17 cellular contexts compared by ENCODE assay signal in genomic region chr3:57230006-57230405, GRCh38. TPM values are rescaled to one million over a fixed set of nuclear protein-coding genes. Genes with fewer than 3 reads are reported as not detected.
A peak's percentile ranks its signal among the peaks of the same experiment; 100 is the strongest.
DNase-seq lines count a peak whose midpoint lies in the region; ATAC-seq and TF ChIP-seq lines count a peak whose summit lies in the region.
"Had no signal": no experiment of that assay in that cellular context is flagged by ENCODE, and none has a peak within 500 bp of the region (broad histone marks: within the 10 kb centered on the region; RNA-seq: fewer than 3 reads in every experiment).

No MANE protein-coding gene starts in this region.

- no peaks in the 10 kb centered on the region for H3K9me2 ChIP-seq in PC-3 (replicated peaks; ENCODE audit: low read length)

- BruUV-seq in PC-3 (replicated peaks; lab: Mats Ljungman, UMichigan) (no TSS peak), Caco-2 (replicated peaks; lab: Mats Ljungman, UMichigan) (no TSS peak)

- H3K36me3 ChIP-seq in PC-3 (ENCODE audit: low read depth, low read length) (no peaks in the 10 kb centered on the region), smooth muscle cell (ENCODE audit: low read depth) (no peaks in the 10 kb centered on the region), Caco-2 (ENCODE audit: control insufficient read depth, insufficient read depth, low read length) (no peaks in the 10 kb centered on the region), heart left ventricle (no peaks in the 10 kb centered on the region), gastroesophageal sphincter (no peaks in the 10 kb centered on the region)
- H3K36me3 ChIP-seq: prostate gland had no signal

- no peak for ATAC-seq in activated naive CD8-positive, alpha-beta T cell treated with anti-CD3 and anti-CD28 coated beads, Interleukin-2, amount 50 U/mL, for 24 hours
- ATAC-seq in PC-3 (no peak; the same call in 1 of the 2 replicates), heart left ventricle (no peak), gastroesophageal sphincter (no peak)

- H3K27ac Mint-ChIP-seq in activated naive CD8-positive, alpha-beta T cell = no peak overlapping the region
- H3K27ac Mint-ChIP-seq in activated naive CD8-positive, alpha-beta T cell treated with anti-CD3 and anti-CD28 coated beads, Interleukin-2, amount 50 U/mL, for 24 hours = no peak overlapping the region
- H3K27ac Mint-ChIP-seq in Caco-2 (ENCODE audit: unreplicated experiment) = no peak overlapping the region

- intact Hi-C loops in PC-3 (cut with micrococcal nuclease) = loop anchor here (1.0 kb wide), 1 partner anchor 8 kb away; no protein-coding TSS in a partner anchor
- intact Hi-C loops in Caco-2 (cut with micrococcal nuclease; ENCODE audit: unreplicated experiment) = no loop called here
- intact Hi-C loops in heart left ventricle (cut with DNase I) = no loop called here

- CTCF ChIA-PET in PC-3 (lab: Charles Lee) (no interaction called here), Caco-2 (lab: Charles Lee) (no interaction called here)

- H3K36me3 Mint-ChIP-seq in activated naive CD8-positive, alpha-beta T cell = peaks cover 3% of the 10 kb centered on the region
- H3K36me3 Mint-ChIP-seq in activated naive CD8-positive, alpha-beta T cell treated with anti-CD3 and anti-CD28 coated beads, Interleukin-2, amount 50 U/mL, for 24 hours (ENCODE audit: low read depth) = peaks cover 3% of the 10 kb centered on the region
- H3K36me3 Mint-ChIP-seq in Caco-2 (ENCODE audit: insufficient read depth, unreplicated experiment) = no peaks in the 10 kb centered on the region

- H3K9me3 ChIP-seq in PC-3 (ENCODE audit: low read length) = no peaks in the 10 kb centered on the region
- H3K9me3 ChIP-seq in smooth muscle cell (replicated peaks; ENCODE audit: low read depth) = no peaks in the 10 kb centered on the region
- H3K9me3 ChIP-seq in Caco-2 = no peaks in the 10 kb centered on the region
- no peaks in the 10 kb centered on the region for H3K9me3 ChIP-seq in heart left ventricle
- H3K9me3 ChIP-seq in gastroesophageal sphincter = no peaks in the 10 kb centered on the region
- H3K9me3 ChIP-seq: prostate gland had no signal

- no peaks in the 10 kb centered on the region for H3K27me3 Mint-ChIP-seq in activated naive CD8-positive, alpha-beta T cell
- H3K27me3 Mint-ChIP-seq in activated naive CD8-positive, alpha-beta T cell treated with anti-CD3 and anti-CD28 coated beads, Interleukin-2, amount 50 U/mL, for 24 hours = no peaks in the 10 kb centered on the region
- H3K27me3 Mint-ChIP-seq in Caco-2 (ENCODE audit: insufficient read depth, unreplicated experiment) = no peaks in the 10 kb centered on the region
- H3K27me3 Mint-ChIP-seq: activated CD4-positive, alpha-beta T cell treated with anti-CD3 and anti-CD28 coated beads for 36 hours had no signal

- H4K20me1 ChIP-seq in PC-3 (ENCODE audit: low read length) (peaks cover 23% of the 10 kb centered on the region), smooth muscle cell (ENCODE audit: low read depth) (peaks cover 68% of the 10 kb centered on the region)

- peaks cover 35% of the 10 kb centered on the region for H3K4me1 Mint-ChIP-seq in activated naive CD8-positive, alpha-beta T cell (ENCODE audit: low read depth)
- H3K4me1 Mint-ChIP-seq in activated naive CD8-positive, alpha-beta T cell treated with anti-CD3 and anti-CD28 coated beads, Interleukin-2, amount 50 U/mL, for 24 hours = peaks cover 45% of the 10 kb centered on the region
- peaks cover 12% of the 10 kb centered on the region for H3K4me1 Mint-ChIP-seq in Caco-2 (ENCODE audit: low read depth, unreplicated experiment)

- peak overlapping the region; percentile 23 for H3K9ac ChIP-seq in PC-3 (ENCODE audit: low read length)
- no peak overlapping the region for H3K9ac ChIP-seq in smooth muscle cell (ENCODE audit: low read depth)

- DNase-seq in activated naive CD8-positive, alpha-beta T cell treated with anti-CD3 and anti-CD28 coated beads, Interleukin-2, amount 50 U/mL, for 24 hours = no peak
- DNase-seq in PC-3 (peak; percentile 76), epithelial cell of esophagus (ENCODE audit: low read depth) (peak; percentile 62), smooth muscle cell (lab: John Stamatoyannopoulos, UW; ENCODE audit: unreplicated experiment) (no peak), Caco-2 (no peak), heart left ventricle (no peak)
- DNase-seq: activated CD4-positive, alpha-beta T cell treated with anti-CD3 and anti-CD28 coated beads for 36 hours; activated naive CD4-positive, alpha-beta T cell; dorsolateral prefrontal cortex; NCI-H1436 treated with DMSO at 0.1 percent for 48 hours; NCI-H82; SHP77; T-helper 9 cell had no signal

- no peak for TF ChIP-seq EP300 in gastroesophageal sphincter (IDR thresholded peaks at IDR 0.05)

- H3K9me3 Mint-ChIP-seq in activated naive CD8-positive, alpha-beta T cell (ENCODE audit: low read depth) = no peaks in the 10 kb centered on the region
- no peaks in the 10 kb centered on the region for H3K9me3 Mint-ChIP-seq in activated naive CD8-positive, alpha-beta T cell treated with anti-CD3 and anti-CD28 coated beads, Interleukin-2, amount 50 U/mL, for 24 hours
- H3K9me3 Mint-ChIP-seq in Caco-2 (ENCODE audit: unreplicated experiment) = no peaks in the 10 kb centered on the region

- no peak for TF ChIP-seq CTCF in PC-3 (conservative IDR thresholded peaks at IDR 0.05; ENCODE audit: low read depth, low read length)
- TF ChIP-seq CTCF in epithelial cell of esophagus (IDR thresholded peaks at IDR 0.05; ENCODE audit: insufficient read depth, low read depth, low read length, missing control alignments) = no peak
- TF ChIP-seq CTCF in smooth muscle cell (IDR thresholded peaks at IDR 0.05; ENCODE audit: borderline replicate concordance, insufficient read depth, poor library complexity, severe bottlenecking) = no peak
- TF ChIP-seq CTCF in Caco-2 (IDR thresholded peaks at IDR 0.05; ENCODE audit: insufficient read depth in 1 of 2, low read depth in 1 of 2, low read length in 1 of 2, severe bottlenecking in 1 of 2, unreplicated experiment in 1 of 2) = no peak
- TF ChIP-seq CTCF in heart left ventricle (IDR thresholded peaks at IDR 0.05) = no peak
- TF ChIP-seq CTCF in gastroesophageal sphincter (IDR thresholded peaks at IDR 0.05) = no peak

- H3K27ac ChIP-seq in PC-3 (ENCODE audit: low read length) (peak overlapping the region; percentile 65), smooth muscle cell (ENCODE audit: low read depth) (no peak overlapping the region), heart left ventricle (no peak overlapping the region), gastroesophageal sphincter (peak overlapping the region in 2 of 4 donors; percentile 95 to 98)
- H3K27ac ChIP-seq: prostate gland had no signal

- H2AFZ ChIP-seq in PC-3 (ENCODE audit: low read length) (no peak overlapping the region), smooth muscle cell (ENCODE audit: low read depth) (no peak overlapping the region)

- H3K4me1 ChIP-seq in PC-3 (ENCODE audit: insufficient read depth, low read length) (peaks cover 26% of the 10 kb centered on the region), smooth muscle cell (ENCODE audit: low read depth) (peaks cover 18% of the 10 kb centered on the region), Caco-2 (peaks cover 13% of the 10 kb centered on the region; the same call in 1 of the 2 replicates), heart left ventricle (peaks cover 4 to 59% (median 27%) of the 10 kb centered on the region in 12 donors), gastroesophageal sphincter (peaks cover 0 to 66% (median 9%) of the 10 kb centered on the region in 3 donors)

- H3K4me2 ChIP-seq in PC-3 (ENCODE audit: low read length) = peak overlapping the region; percentile 89
- peak overlapping the region; percentile 88 for H3K4me2 ChIP-seq in smooth muscle cell

- H3F3A ChIP-seq in PC-3 (ENCODE audit: low read length, unreplicated experiment) (no peaks in the 10 kb centered on the region), smooth muscle cell (ENCODE audit: low read depth) (peaks cover 5% of the 10 kb centered on the region)

- TF ChIP-seq POLR2A in heart left ventricle (IDR thresholded peaks at IDR 0.05) = no peak
- no peak for TF ChIP-seq POLR2A in gastroesophageal sphincter (IDR thresholded peaks at IDR 0.05)

- H3K27me3 ChIP-seq in PC-3 (ENCODE audit: low read length) (no peaks in the 10 kb centered on the region), smooth muscle cell (ENCODE audit: low read depth) (no peaks in the 10 kb centered on the region), Caco-2 (replicated peaks; ENCODE audit: control insufficient read depth, insufficient read depth, low read length) (no peaks in the 10 kb centered on the region), heart left ventricle (no peaks in the 10 kb centered on the region), gastroesophageal sphincter (no peaks in the 10 kb centered on the region)
- H3K27me3 ChIP-seq: dorsolateral prefrontal cortex had no signal

- POLR2A ChIA-PET in PC-3 (lab: Charles Lee; ENCODE audit: unreplicated experiment) = interaction anchor here (0.7 kb wide), 1 partner anchor 364 kb away, joined by 4 read pairs; no protein-coding TSS in a partner anchor
- POLR2A ChIA-PET in Caco-2 (lab: Charles Lee) = no interaction called here

- H3K79me2 ChIP-seq in PC-3 (ENCODE audit: low read length) = peaks cover 56% of the 10 kb centered on the region
- peaks cover 51% of the 10 kb centered on the region for H3K79me2 ChIP-seq in smooth muscle cell (ENCODE audit: low read depth)

- H3K4me3 ChIP-seq in PC-3 (ENCODE audit: low read length) (peak overlapping the region; percentile 45; the same call in 1 of the 2 replicates), epithelial cell of esophagus (ENCODE audit: low read length) (no peak overlapping the region), smooth muscle cell (no peak overlapping the region), Caco-2 (ENCODE audit: low read depth, low read length) (no peak overlapping the region), heart left ventricle (peak overlapping the region in 1 of 12 donors; percentile 97), gastroesophageal sphincter (no peak overlapping the region)
- H3K4me3 ChIP-seq: prostate gland had no signal

- WGBS in smooth muscle cell (ENCODE audit: low lambda C conversion rate) = 60% methylated on average over 2 of the region's 2 CpGs
- WGBS in heart left ventricle, 4 donors = 75 to 87% (median 85%) methylated on average over 2 of the region's 2 CpGs
- 83 to 86% methylated on average over 2 of the region's 2 CpGs for WGBS in gastroesophageal sphincter (ENCODE audit: low coverage in 1 of 2), 2 donors

- peak overlapping the region; percentile 13 for H3K4me3 Mint-ChIP-seq in activated naive CD8-positive, alpha-beta T cell
- no peak overlapping the region for H3K4me3 Mint-ChIP-seq in activated naive CD8-positive, alpha-beta T cell treated with anti-CD3 and anti-CD28 coated beads, Interleukin-2, amount 50 U/mL, for 24 hours
- no peak overlapping the region for H3K4me3 Mint-ChIP-seq in Caco-2 (ENCODE audit: unreplicated experiment)

RNA-seq across cellular contexts. Expression of gene APPL1, which starts 2.5 kb away (rescaled TPM):
- total RNA-seq in PC-3 (2014; rRNA removed) (32.5 and 34.6 TPM in 2 replicates), smooth muscle cell (30.2 and 38.0 TPM in 2 replicates), Caco-2 (2022) (40.0 and 40.7 TPM in 2 replicates), heart left ventricle (10 to 100 TPM; 38.1 to 60.9 (median 46.8) TPM), gastroesophageal sphincter (10 to 100 TPM; 39.5 to 59.8 (median 56.1) TPM)
- polyA plus RNA-seq in smooth muscle cell (23.1 and 38.4 TPM in 2 replicates), heart left ventricle (10 to 100 TPM; 13.2 to 24.5 TPM)

RNA-seq across cellular contexts. Expression of gene HESX1, which starts 30.2 kb away (rescaled TPM):
- total RNA-seq in PC-3 (2014; rRNA removed) (3.9 TPM in 1 of 2 replicates, not detected in the other), smooth muscle cell (2.1 TPM in 1 of 2 replicates, not detected in the other), Caco-2 (2022) (1.2 and 1.5 TPM in 2 replicates), heart left ventricle (1 to 10 TPM in 1 of 9 donors, under 1 TPM in 4, not detected in 4; 0.47 to 1.5 (median 0.71) TPM), gastroesophageal sphincter (not detected)
- polyA plus RNA-seq in smooth muscle cell (0.43 TPM in 1 of 2 replicates, not detected in the other), heart left ventricle (under 1 TPM; 0.29 to 0.76 TPM)
- total RNA-seq: A172 had no signal

Comparison
In these comparisons a context has a peak if more than half of its experiments do, and no peak if none do; other contexts are left out.
1. DNase-seq: peak in PC-3 (single experiment) and epithelial cell of esophagus (single experiment); none in activated naive CD8-positive, alpha-beta T cell treated with anti-CD3 and anti-CD28 coated beads, Interleukin-2, amount 50 U/mL, for 24 hours (single experiment), smooth muscle cell (single experiment), Caco-2 (0 of 2) and heart left ventricle (0 of 5).